Comparison of ENCODE assay signal across 21 cellular contexts in the genomic region with DNA sequence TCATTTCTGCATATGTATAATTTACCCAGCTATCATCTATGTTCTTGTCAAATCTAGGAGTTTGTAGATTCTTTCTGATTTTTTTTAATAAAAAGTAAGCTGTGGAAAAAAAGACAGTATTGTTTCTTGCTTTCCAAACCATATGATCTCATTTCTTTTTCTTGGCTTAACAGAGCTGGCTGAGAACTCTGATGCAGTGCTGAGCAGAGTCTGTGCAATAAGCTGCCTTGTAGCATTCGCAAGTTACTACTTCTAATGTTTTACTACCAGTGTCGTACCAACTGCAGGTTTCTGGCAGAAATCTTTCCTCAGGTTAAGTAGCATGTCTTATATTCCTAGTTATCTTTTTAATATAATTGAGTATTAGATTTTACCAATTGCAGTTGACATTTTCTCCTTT. TPM values are rescaled to one million over a fixed set of nuclear protein-coding genes. Genes with fewer than 3 reads are reported as not detected.
DNase-seq lines count a peak whose midpoint lies in the region; ATAC-seq and TF ChIP-seq lines count a peak whose summit lies in the region.
"Had no signal": no experiment of that assay in that cellular context is flagged by ENCODE, and none has a peak within 500 bp of the region (broad histone marks: within the 10 kb centered on the region; RNA-seq: fewer than 3 reads in every experiment).

No MANE protein-coding gene starts in this region.

- peaks cover 27% of the 10 kb centered on the region; the same call in 1 of the 2 replicates for H4K20me1 ChIP-seq in GM23248 (ENCODE audit: insufficient read depth)

- no peak for TF ChIP-seq CTCF in cardiac fibroblast (IDR thresholded peaks at IDR 0.05; ENCODE audit: low read depth, low read length)
- TF ChIP-seq CTCF in heart right ventricle (IDR thresholded peaks at IDR 0.05), result no peak

- peaks cover 100% of the 10 kb centered on the region for H3K79me2 ChIP-seq in GM23248 (ENCODE audit: insufficient read depth)

- H3K4me3 Mint-ChIP-seq in T-cell, result no peak overlapping the region
- H3K4me3 Mint-ChIP-seq: activated naive CD8-positive, alpha-beta T cell treated with anti-CD3 and anti-CD28 coated beads for 36 hours; mesothelial cell of epicardium had no signal

- CTCF ChIA-PET in T-cell (lab: Charles Lee), result interaction anchor here in 1 of 2 donors (0.7 to 1.7 kb wide), 2 partner anchors 16 to 288 kb away, joined by 3 to 7 read pairs; partner anchors contain the start of gene RRBP1

- intact Hi-C loops in heart right ventricle (cut with DNase I), result no loop called here

- no peaks in the 10 kb centered on the region for H3K9me3 Mint-ChIP-seq in T-cell
- H3K9me3 Mint-ChIP-seq: activated naive CD8-positive, alpha-beta T cell treated with anti-CD3 and anti-CD28 coated beads for 36 hours; mesothelial cell of epicardium had no signal

- DNase-seq in GM23248, result peak; percentile 83
- peak; percentile 69 to 70 for DNase-seq in cardiac fibroblast (ENCODE audit: low read depth in 2 of 2)
- no peak for DNase-seq in heart right ventricle
- DNase-seq in T-cell, result no peak
- DNase-seq in iPS-NIHi11 (ENCODE audit: low spot score), result no peak
- DNase-seq in DMS114 treated with DMSO at 0.1 percent for 48 hours (lab: John Stamatoyannopoulos, UW; ENCODE audit: unreplicated experiment), result no peak
- DNase-seq: activated CD4-positive, alpha-beta T cell treated with anti-CD3 and anti-CD28 coated beads, Interleukin-2, amount 50 U/mL, for 48 hours; activated naive CD8-positive, alpha-beta T cell treated with anti-CD3 and anti-CD28 coated beads for 36 hours; activated T-cell treated with anti-CD3 and anti-CD28 coated beads, Interleukin-2, amount 50 U/mL, for 48 hours; BE2C; GDM1; NCI-H226; NK-92 treated with Interleukin-12 subunit alpha and Interleukin-12 subunit beta, amount 100 ng/mL, for 24 hours; RPMI8226 had no signal

- POLR2A ChIA-PET in T-cell (lab: Charles Lee), result no interaction called here

- H3K27ac ChIP-seq in GM23248, result peak overlapping the region; percentile 91
- peak overlapping the region in 3 of 10 donors; percentile 41 to 56 (median 44) for H3K27ac ChIP-seq in heart right ventricle
- peak overlapping the region; percentile 31 for H3K27ac ChIP-seq in skeletal muscle tissue (ENCODE audit: low read depth, low read length)
- H3K27ac ChIP-seq: neutrophil, right lobe of liver, VCaP had no signal

- H3F3A ChIP-seq in GM23248 (ENCODE audit: insufficient read depth), result peaks cover 87% of the 10 kb centered on the region

- H3K4me3 ChIP-seq in GM23248 (0 out of 2 replicates have a peak overlapping the region, but pooled peaks have one; percentile 3), cardiac fibroblast (replicated peaks in 1 of 2; ENCODE audit: low read depth in 2 of 2, low read length in 2 of 2) (no peak overlapping the region), heart right ventricle (no peak overlapping the region), skeletal muscle tissue (ENCODE audit: low read length in 3 of 3) (no peak overlapping the region)
- H3K4me3 ChIP-seq: right lobe of liver had no signal

- H2AFZ ChIP-seq in GM23248, result no peak overlapping the region

- 32% methylated on average over 2 of the region's 2 CpGs for WGBS in GM23248 (ENCODE audit: low coverage in 1 of 2, low lambda C conversion rate in 2 of 2, missing lambda C conversion rate in 2 of 2), 2 experiments
- WGBS in heart right ventricle, 2 donors, result 61 to 74% methylated on average over 2 of the region's 2 CpGs

- peak in 7 of 8 donors; percentile 41 to 74 (median 67) for ATAC-seq in heart right ventricle
- no peak for ATAC-seq in T-cell (replicated peaks in 1 of 4)
- ATAC-seq: right lobe of liver had no signal

- peaks cover 84% of the 10 kb centered on the region for H3K4me1 ChIP-seq in GM23248 (ENCODE audit: insufficient read depth)
- H3K4me1 ChIP-seq in heart right ventricle, result peaks cover under 1 to 86% (median 33%) of the 10 kb centered on the region in 9 donors
- peaks cover 8 to 9% (median 8%) of the 10 kb centered on the region in 3 donors for H3K4me1 ChIP-seq in skeletal muscle tissue (ENCODE audit: control insufficient read depth in 3 of 3, insufficient read depth in 3 of 3, low read length in 3 of 3)

- H3K27me3 ChIP-seq in GM23248 (replicated peaks; ENCODE audit: insufficient read depth) (no peaks in the 10 kb centered on the region), heart right ventricle (no peaks in the 10 kb centered on the region), skeletal muscle tissue (ENCODE audit: control insufficient read depth in 3 of 3, insufficient read depth in 3 of 3, low read length in 3 of 3) (no peaks in the 10 kb centered on the region)
- H3K27me3 ChIP-seq: BE2C, neutrophil, right lobe of liver had no signal

- H3K36me3 Mint-ChIP-seq in T-cell, result peaks cover 4% of the 10 kb centered on the region

- in situ Hi-C loops in GM23248 (cut with MboI), result loop anchor here (25.0 kb wide), 1 partner anchor 496 kb away; no protein-coding TSS in a partner anchor

- no peaks in the 10 kb centered on the region for H3K9me2 ChIP-seq in GM23248 (ENCODE audit: insufficient read depth)

- H3K9ac ChIP-seq in GM23248 (peak overlapping the region; percentile 10), skeletal muscle tissue (ENCODE audit: low read depth in 1 of 3, low read length in 3 of 3) (no peak overlapping the region)

- peaks cover 34 to 62% (median 46%) of the 10 kb centered on the region in 3 donors for H3K4me1 Mint-ChIP-seq in T-cell

- H3K27me3 Mint-ChIP-seq in T-cell, result no peaks in the 10 kb centered on the region
- H3K27me3 Mint-ChIP-seq: activated naive CD8-positive, alpha-beta T cell treated with anti-CD3 and anti-CD28 coated beads for 36 hours had no signal

- H3K36me3 ChIP-seq in GM23248 (ENCODE audit: low read depth), result peaks cover 18% of the 10 kb centered on the region
- peaks cover 0 to 47% (median 0%) of the 10 kb centered on the region in 9 donors for H3K36me3 ChIP-seq in heart right ventricle
- H3K36me3 ChIP-seq in skeletal muscle tissue (ENCODE audit: control insufficient read depth in 3 of 3, insufficient read depth in 3 of 3, low read length in 3 of 3), result peaks cover 0 to 3% (median 0%) of the 10 kb centered on the region in 3 donors
- H3K36me3 ChIP-seq: BE2C, neutrophil had no signal

- peak overlapping the region; percentile 40 for H3K4me2 ChIP-seq in GM23248 (ENCODE audit: unreplicated experiment)

- no peaks in the 10 kb centered on the region for H3K9me3 ChIP-seq in GM23248 (ENCODE audit: low read depth)
- H3K9me3 ChIP-seq in heart right ventricle, result no peaks in the 10 kb centered on the region
- no peaks in the 10 kb centered on the region for H3K9me3 ChIP-seq in skeletal muscle tissue (ENCODE audit: control insufficient read depth in 3 of 3, low read length in 3 of 3)
- H3K9me3 ChIP-seq: BE2C, neutrophil, right lobe of liver had no signal

- no peak overlapping the region for H3K27ac Mint-ChIP-seq in T-cell
- H3K27ac Mint-ChIP-seq: mesothelial cell of epicardium had no signal

RNA-seq across cellular contexts. Expression of gene RRBP1, which starts 15.6 kb away (rescaled TPM):
- total RNA-seq in GM23248 (2014; rRNA removed; shearing (Covaris generic)), result 182 and 231 TPM in 2 replicates
- 127 and 131 TPM in 2 replicates for polyA plus RNA-seq in GM23248 (2016; fragmentation: Nextera tagmentation; extraction: Ambion mirVana)
- 10 to 100 TPM; 23.5 to 71.3 (median 29.0) TPM for total RNA-seq in heart right ventricle
- 10 to 100 TPM; 29.3 to 41.9 TPM for polyA plus RNA-seq in heart right ventricle
- total RNA-seq in skeletal muscle tissue, result 76.2 TPM
- 10 to 100 TPM; 26.3 to 32.4 (median 30.1) TPM for total RNA-seq in T-cell

RNA-seq across cellular contexts. Expression of gene BANF2, which starts 33.3 kb away (rescaled TPM):
- total RNA-seq in GM23248 (2014; rRNA removed; shearing (Covaris generic)), result not detected in 2 replicates
- polyA plus RNA-seq in GM23248 (2016; fragmentation: Nextera tagmentation; extraction: Ambion mirVana) (not detected in 2 replicates), heart right ventricle (not detected)
- total RNA-seq in heart right ventricle (not detected), skeletal muscle tissue (not detected), T-cell (not detected)
- total RNA-seq: activated naive CD8-positive, alpha-beta T cell treated with anti-CD3 and anti-CD28 coated beads for 36 hours; mesothelial cell of epicardium; right lobe of liver; subcutaneous adipose tissue had no signal
- polyA plus RNA-seq: keratinocyte had no signal

Comparison
In these comparisons a context has a peak if more than half of its experiments do, and no peak if none do; other contexts are left out.
1. DNase-seq: peak in GM23248 (single experiment) and cardiac fibroblast (2 of 2); none in heart right ventricle (0 of 2), T-cell (0 of 34), iPS-NIHi11 (single experiment) and DMS114 treated with DMSO at 0.1 percent for 48 hours (single experiment).
2. ATAC-seq: peak in heart right ventricle (7 of 8); none in T-cell (0 of 4).